Comparison of ENCODE assay signal across 8 cellular contexts in genomic region chr6:46090115-46091079, GRCh38. TPM values are rescaled to one million over a fixed set of nuclear protein-coding genes. Genes with fewer than 3 reads are reported as not detected.
A peak's percentile ranks its signal among the peaks of the same experiment; 100 is the strongest.
DNase-seq lines count a peak whose midpoint lies in the region; ATAC-seq and TF ChIP-seq lines count a peak whose summit lies in the region.

No MANE protein-coding gene starts in this region.

- ATAC-seq in gastroesophageal sphincter (no peak), upper lobe of right lung (peak; percentile 94)

- no peak for TF ChIP-seq POLR2A in gastroesophageal sphincter (IDR thresholded peaks at IDR 0.05)

- TF ChIP-seq CTCF in gastroesophageal sphincter (IDR thresholded peaks at IDR 0.05) = peak; percentile 67 to 79 (median 74)
- TF ChIP-seq CTCF in upper lobe of right lung (IDR thresholded peaks at IDR 0.05) = peak; percentile 82

- H3K36me3 ChIP-seq in gastroesophageal sphincter (no peaks in the 10 kb centered on the region), upper lobe of right lung (no peaks in the 10 kb centered on the region)

- H3K27ac ChIP-seq in gastroesophageal sphincter = no peak overlapping the region
- no peak overlapping the region for H3K27ac ChIP-seq in upper lobe of right lung

- WGBS in gastroesophageal sphincter (ENCODE audit: low coverage in 1 of 2), 2 donors = 38 to 39% methylated on average over 10 of the region's 10 CpGs

- H3K9me3 ChIP-seq in gastroesophageal sphincter (peaks cover 0 to 13% (median 0%) of the 10 kb centered on the region in 3 donors), upper lobe of right lung (no peaks in the 10 kb centered on the region)

- DNase-seq in NCI-H524 (lab: John Stamatoyannopoulos, UW) = peak; percentile 13 to 43
- no peak for DNase-seq in NCI-H524 treated with DMSO at 0.1 percent for 48 hours (lab: John Stamatoyannopoulos, UW)
- peak; percentile 4 for DNase-seq in KG1 (lab: John Stamatoyannopoulos, UW)
- peak; percentile 2 for DNase-seq in SHP77 treated with DMSO at 0.1 percent for 48 hours (lab: John Stamatoyannopoulos, UW)
- DNase-seq in activated naive CD4-positive, alpha-beta T cell treated with Interleukin-2 at 50 U/mL for 16 hours = peak; percentile 54
- peak; percentile 80 for DNase-seq in pons (ENCODE audit: low spot score)
- peak; percentile 70 for DNase-seq in upper lobe of right lung

- H3K27me3 ChIP-seq in gastroesophageal sphincter (no peaks in the 10 kb centered on the region), upper lobe of right lung (no peaks in the 10 kb centered on the region)

- H3K4me1 ChIP-seq in gastroesophageal sphincter (no peaks in the 10 kb centered on the region), upper lobe of right lung (no peaks in the 10 kb centered on the region)

- H3K4me3 ChIP-seq in gastroesophageal sphincter (no peak overlapping the region), upper lobe of right lung (no peak overlapping the region)

- intact Hi-C loops in upper lobe of right lung (cut with DNase I) = no loop called here

- TF ChIP-seq EP300 in gastroesophageal sphincter (IDR thresholded peaks at IDR 0.05) = no peak

RNA-seq across cellular contexts. Expression of gene ENPP4, which starts 39.4 kb away (rescaled TPM):
- 10 to 100 TPM; 20.4 to 43.4 (median 30.1) TPM for total RNA-seq in gastroesophageal sphincter
- total RNA-seq in upper lobe of right lung = 27.8 TPM
